In genomic region chr18:70385474-70385873, GRCh38 we compare ENCODE assay signal across 19 cellular contexts.
DNase-seq lines count a peak whose midpoint lies in the region; ATAC-seq and TF ChIP-seq lines count a peak whose summit lies in the region.
"Had no signal": no experiment of that assay in that cellular context is flagged by ENCODE, and none has a peak within 500 bp of the region (broad histone marks: within the 10 kb centered on the region; RNA-seq: fewer than 3 reads in every experiment).

No MANE protein-coding gene starts in this region.

- H3K79me2 ChIP-seq in ACC112 (ENCODE audit: control insufficient read depth, insufficient read depth, low read length, unreplicated experiment) = no peaks in the 10 kb centered on the region

- peaks cover 3% of the 10 kb centered on the region for H3K27me3 Mint-ChIP-seq in HFFc6 (ENCODE audit: insufficient read depth)
- H3K27me3 Mint-ChIP-seq: activated B cell treated with CpG ODN at 0.5 μM for 24 hours had no signal

- no peak overlapping the region for H3K4me3 Mint-ChIP-seq in HFFc6
- H3K4me3 Mint-ChIP-seq: activated B cell treated with CpG ODN at 0.5 μM for 24 hours, T-cell had no signal

- H3K27me3 ChIP-seq in ACC112 (ENCODE audit: insufficient read depth, low read length) (no peaks in the 10 kb centered on the region), heart right ventricle (no peaks in the 10 kb centered on the region)
- H3K27me3 ChIP-seq: pancreas, suprapubic skin had no signal

- intact Hi-C loops in heart right ventricle (cut with DNase I) = no loop called here

- no peaks in the 10 kb centered on the region for H3K9me3 ChIP-seq in heart right ventricle
- H3K9me3 ChIP-seq: pancreas, suprapubic skin had no signal

- no peak for DNase-seq in HFFc6
- peak; percentile 42 for DNase-seq in SK-N-DZ (ENCODE audit: low spot score)
- peak; percentile 42 for DNase-seq in hepatic stellate cell (ENCODE audit: low spot score)
- DNase-seq in heart right ventricle = no peak
- no peak for DNase-seq in activated CD4-positive, alpha-beta T cell treated with anti-CD3 and anti-CD28 coated beads, Interleukin-2, amount 50 U/mL, for 48 hours
- DNase-seq in NCI-H187 treated with DMSO at 0.1 percent for 48 hours (lab: John Stamatoyannopoulos, UW) = no peak
- DNase-seq: activated B cell treated with CpG ODN at 0.5 μM for 24 hours; activated CD8-positive, alpha-beta memory T cell treated with anti-CD3 and anti-CD28 coated beads for 24 hours; effector memory CD4-positive, alpha-beta T cell; NCI-H2029; pancreas; stimulated activated CD4-positive, alpha-beta T cell treated with anti-CD3 and anti-CD28 coated beads, Interleukin-4, amount 100 ng/mL, for 4 hours; stimulated activated CD8-positive, alpha-beta memory T cell treated with anti-CD3 and anti-CD28 coated beads, Interleukin-4, amount 100 ng/mL, for 48 hours; T-cell had no signal

- H3K27ac ChIP-seq in ACC112 (ENCODE audit: low read depth, low read length) (peak overlapping the region; percentile 89), heart right ventricle (no peak overlapping the region)
- H3K27ac ChIP-seq: pancreas, suprapubic skin had no signal

- peak overlapping the region; percentile 92 for H3K27ac Mint-ChIP-seq in HFFc6
- H3K27ac Mint-ChIP-seq: activated B cell treated with CpG ODN at 0.5 μM for 24 hours, T-cell had no signal

- H3K9me3 Mint-ChIP-seq in HFFc6 = no peaks in the 10 kb centered on the region
- H3K9me3 Mint-ChIP-seq: T-cell had no signal

- H2AFZ ChIP-seq in ACC112 (ENCODE audit: low read length, unreplicated experiment) = no peak overlapping the region

- TF ChIP-seq CTCF in HFFc6 (IDR thresholded peaks at IDR 0.05) (no peak), heart right ventricle (IDR thresholded peaks at IDR 0.05) (no peak)

- H3K36me3 Mint-ChIP-seq in HFFc6 (ENCODE audit: low read depth) = peaks cover 16% of the 10 kb centered on the region
- H3K36me3 Mint-ChIP-seq: T-cell had no signal

- peaks cover 64% of the 10 kb centered on the region for H3K4me1 Mint-ChIP-seq in HFFc6 (ENCODE audit: low read depth)
- H3K4me1 Mint-ChIP-seq: activated B cell treated with CpG ODN at 0.5 μM for 24 hours, T-cell had no signal

- H3K36me3 ChIP-seq in ACC112 (ENCODE audit: insufficient read depth, low read length) (no peaks in the 10 kb centered on the region), heart right ventricle (no peaks in the 10 kb centered on the region)
- H3K36me3 ChIP-seq: pancreas, suprapubic skin had no signal

- H3K4me3 ChIP-seq in ACC112 (ENCODE audit: low read depth, low read length) = no peak overlapping the region
- H3K4me3 ChIP-seq in heart right ventricle = no peak overlapping the region
- H3K4me3 ChIP-seq: GM12878, pancreas, skin epidermis, suprapubic skin had no signal

- ATAC-seq in heart right ventricle (no peak), GM21529 (IDR thresholded peaks at IDR 0.05; ENCODE audit: unreplicated experiment) (no peak)
- ATAC-seq: GM12878, pancreas, T-cell had no signal

- peaks cover 39% of the 10 kb centered on the region for H3K4me1 ChIP-seq in ACC112 (ENCODE audit: control insufficient read depth, insufficient read depth, low read length, unreplicated experiment)
- peaks cover 0 to 5% (median 0%) of the 10 kb centered on the region in 9 donors for H3K4me1 ChIP-seq in heart right ventricle
- H3K4me1 ChIP-seq: suprapubic skin had no signal

Comparison
In these comparisons a context has a peak if more than half of its experiments do, and no peak if none do; other contexts are left out.
1. DNase-seq: peak in SK-N-DZ (single experiment) and hepatic stellate cell (single experiment); none in HFFc6 (single experiment), heart right ventricle (0 of 2), activated CD4-positive, alpha-beta T cell treated with anti-CD3 and anti-CD28 coated beads, Interleukin-2, amount 50 U/mL, for 48 hours (0 of 2) and NCI-H187 treated with DMSO at 0.1 percent for 48 hours (single experiment).